ENCODE assay signal across 8 cellular contexts in the genomic region with DNA sequence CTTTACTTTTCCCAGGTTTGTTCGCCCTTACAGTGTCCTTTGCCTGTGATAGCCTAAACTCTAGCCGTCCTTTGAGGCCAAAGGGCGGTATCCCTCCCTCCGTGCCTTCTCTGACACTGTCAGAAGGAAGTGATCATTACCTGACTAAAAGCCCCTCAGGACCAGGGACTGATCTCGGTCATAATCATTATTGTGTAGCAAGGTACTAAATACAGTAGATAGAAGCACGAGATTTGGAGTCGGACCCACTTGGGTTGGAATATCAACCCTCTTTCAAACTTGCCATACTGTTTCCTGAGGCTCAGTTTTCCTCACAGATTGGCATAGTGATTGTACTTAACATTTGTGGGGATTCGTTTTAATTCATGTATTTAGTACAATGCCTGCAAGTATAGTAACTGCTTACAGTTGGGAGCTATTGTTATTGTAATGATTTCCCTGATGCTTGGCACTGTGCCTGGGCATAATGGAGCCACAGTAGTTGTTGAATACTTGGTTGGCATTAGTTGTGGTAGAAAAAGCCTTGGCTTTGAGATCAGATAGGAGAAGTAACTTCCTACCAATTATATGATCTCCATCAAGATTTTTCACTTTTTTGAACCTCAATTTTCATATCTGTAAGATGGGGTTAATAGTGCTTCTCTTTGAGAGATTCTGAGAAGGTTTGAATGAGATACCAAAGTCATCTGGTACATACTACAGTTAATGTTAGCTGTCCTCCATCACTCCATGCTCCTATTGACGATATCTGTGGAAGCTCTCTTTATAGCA. TPM values are rescaled to one million over a fixed set of nuclear protein-coding genes. Genes with fewer than 3 reads are reported as not detected.
DNase-seq lines count a peak whose midpoint lies in the region; ATAC-seq and TF ChIP-seq lines count a peak whose summit lies in the region.

No MANE protein-coding gene starts in this region.

- no peaks in the 10 kb centered on the region for H3K9me2 ChIP-seq in Loucy (replicated peaks; ENCODE audit: low read depth, low read length)

- H3K27ac Mint-ChIP-seq in Calu3 (ENCODE audit: unreplicated experiment) (peak overlapping the region; percentile 93), neural crest cell (ENCODE audit: unreplicated experiment) (peak overlapping the region; percentile 100)
- peak overlapping the region; percentile 96 for H3K27ac Mint-ChIP-seq in dendritic cell treated with granulocyte-macrophage colony-stimulating factor and Interleukin-4, amounts not matched to agents 40 ng/mL and 50 ng/mL, for 4 days

- H3K9ac ChIP-seq in Loucy (ENCODE audit: low read depth, low read length, poor library complexity, severe bottlenecking): peak overlapping the region; percentile 92

- peaks cover 10% of the 10 kb centered on the region for H3K4me1 ChIP-seq in Loucy (ENCODE audit: insufficient read depth, low read length, poor library complexity, severe bottlenecking)

- no peaks in the 10 kb centered on the region for H3K9me3 ChIP-seq in Loucy (ENCODE audit: insufficient read depth, low read depth, low read length)

- H3K36me3 ChIP-seq in Loucy (ENCODE audit: insufficient read depth, low read length): peaks cover 8% of the 10 kb centered on the region; the same call in 1 of the 2 replicates

- H3K27me3 Mint-ChIP-seq in Calu3 (ENCODE audit: unreplicated experiment): no peaks in the 10 kb centered on the region
- H3K27me3 Mint-ChIP-seq in dendritic cell treated with granulocyte-macrophage colony-stimulating factor and Interleukin-4, amounts not matched to agents 40 ng/mL and 50 ng/mL, for 4 days: peaks cover 3% of the 10 kb centered on the region
- peaks cover 2% of the 10 kb centered on the region for H3K27me3 Mint-ChIP-seq in neural crest cell (ENCODE audit: low read depth)

- TF ChIP-seq CTCF in Calu3 (IDR thresholded peaks at IDR 0.05; ENCODE audit: unreplicated experiment) (no peak), Loucy (conservative IDR thresholded peaks at IDR 0.05; ENCODE audit: low read length) (no peak), neural crest cell (conservative IDR thresholded peaks at IDR 0.05) (no peak)

- no peaks in the 10 kb centered on the region for H4K20me1 ChIP-seq in Loucy (ENCODE audit: insufficient read depth, low read length, poor library complexity, severe bottlenecking)

- peaks cover 29% of the 10 kb centered on the region for H3K36me3 Mint-ChIP-seq in Calu3 (ENCODE audit: insufficient read depth, unreplicated experiment)
- H3K36me3 Mint-ChIP-seq in dendritic cell treated with granulocyte-macrophage colony-stimulating factor and Interleukin-4, amounts not matched to agents 40 ng/mL and 50 ng/mL, for 4 days (ENCODE audit: low read depth): peaks cover 49% of the 10 kb centered on the region
- H3K36me3 Mint-ChIP-seq in neural crest cell (ENCODE audit: low read depth): no peaks in the 10 kb centered on the region

- H3K4me3 Mint-ChIP-seq in Calu3 (ENCODE audit: low read depth, unreplicated experiment) (peak overlapping the region; percentile 95), neural crest cell (peak overlapping the region; percentile 100)
- peak overlapping the region; percentile 94 for H3K4me3 Mint-ChIP-seq in dendritic cell treated with granulocyte-macrophage colony-stimulating factor and Interleukin-4, amounts not matched to agents 40 ng/mL and 50 ng/mL, for 4 days

- DNase-seq in Calu3 (no peak), neural crest cell (ENCODE audit: low read depth, low spot score) (no peak), ureter (ENCODE audit: low spot score) (no peak), activated gamma-delta T cell (lab: John Stamatoyannopoulos, UW) (no peak), NCI-H510A (lab: John Stamatoyannopoulos, UW) (no peak)

- H3K4me2 ChIP-seq in Loucy (ENCODE audit: low read depth, low read length, poor library complexity, severe bottlenecking): peak overlapping the region; percentile 88

- H3K79me2 ChIP-seq in Loucy (ENCODE audit: insufficient read depth, low read length): peaks cover 5% of the 10 kb centered on the region; the same call in 1 of the 2 replicates

- no peaks in the 10 kb centered on the region for H3K27me3 ChIP-seq in Loucy (ENCODE audit: insufficient read depth, low read length, poor library complexity, severe bottlenecking)

- peak overlapping the region; percentile 88 for H3K4me3 ChIP-seq in Loucy (ENCODE audit: low read length, poor library complexity, severe bottlenecking)

- no peak overlapping the region for H2AFZ ChIP-seq in Loucy (ENCODE audit: low read length)

- TSS peak; percentile 74 for BruUV-seq in Calu3 (replicated peaks; lab: Mats Ljungman, UMichigan)

- CTCF ChIA-PET in Calu3 (lab: Charles Lee): interaction anchor here (0.6 to 1.1 kb wide), 3 partner anchors 10 to 421 kb away, joined by 3 to 4 read pairs (median 4); no protein-coding TSS in a partner anchor

- peaks cover 10% of the 10 kb centered on the region for H3K4me1 Mint-ChIP-seq in Calu3 (ENCODE audit: low read depth, unreplicated experiment)
- peaks cover 50% of the 10 kb centered on the region for H3K4me1 Mint-ChIP-seq in dendritic cell treated with granulocyte-macrophage colony-stimulating factor and Interleukin-4, amounts not matched to agents 40 ng/mL and 50 ng/mL, for 4 days (ENCODE audit: low read depth)
- peaks cover 33% of the 10 kb centered on the region for H3K4me1 Mint-ChIP-seq in neural crest cell

- no peaks in the 10 kb centered on the region for H3F3A ChIP-seq in Loucy (ENCODE audit: low read depth)

- intact Hi-C loops in Calu3 (cut with micrococcal nuclease; ENCODE audit: unreplicated experiment): no loop called here
- intact Hi-C loops in dendritic cell treated with granulocyte-macrophage colony-stimulating factor and Interleukin-4, amounts not matched to agents 40 ng/mL and 50 ng/mL, for 4 days (cut with micrococcal nuclease): loop anchor here (5.0 kb wide), 3 partner anchors 44 to 201 kb away; a partner anchor contains a TSS

- H3K9me3 Mint-ChIP-seq in Calu3 (ENCODE audit: low read depth, unreplicated experiment): no peaks in the 10 kb centered on the region
- H3K9me3 Mint-ChIP-seq in dendritic cell treated with granulocyte-macrophage colony-stimulating factor and Interleukin-4, amounts not matched to agents 40 ng/mL and 50 ng/mL, for 4 days: no peaks in the 10 kb centered on the region
- no peaks in the 10 kb centered on the region for H3K9me3 Mint-ChIP-seq in neural crest cell

- ATAC-seq in GM19328 (IDR thresholded peaks at IDR 0.05; ENCODE audit: unreplicated experiment): no peak

RNA-seq across cellular contexts. Expression of a gene that starts 0.8 kb away (rescaled TPM):
- total RNA-seq in Calu3 (2022): 29.3 and 32.5 TPM in 2 replicates
- total RNA-seq in neural crest cell: 31.4 and 32.9 TPM in 2 replicates
- 39.5 TPM for total RNA-seq in ureter

RNA-seq across cellular contexts. Expression of a gene that starts 26.4 kb away (rescaled TPM):
- total RNA-seq in Calu3 (2022) (0.80 and 0.83 TPM in 2 replicates), neural crest cell (0.50 TPM in 1 of 2 replicates, not detected in the other), ureter (0.78 TPM)

RNA-seq across cellular contexts. Expression of a gene that starts 27.2 kb away (rescaled TPM):
- total RNA-seq in Calu3 (2022) (65.9 and 76.5 TPM in 2 replicates), neural crest cell (122 and 123 TPM in 2 replicates), ureter (89.1 TPM)

RNA-seq across cellular contexts. Expression of a gene that starts 28.9 kb away (rescaled TPM):
- total RNA-seq in Calu3 (2022) (14.9 and 20.2 TPM in 2 replicates), neural crest cell (10.0 and 11.4 TPM in 2 replicates), ureter (12.2 TPM)

RNA-seq across cellular contexts. Expression of a gene that starts 54.7 kb away (rescaled TPM):
- total RNA-seq in Calu3 (2022) (5.2 and 5.9 TPM in 2 replicates), neural crest cell (15.7 and 16.4 TPM in 2 replicates), ureter (6.0 TPM)
